In the genomic region with DNA sequence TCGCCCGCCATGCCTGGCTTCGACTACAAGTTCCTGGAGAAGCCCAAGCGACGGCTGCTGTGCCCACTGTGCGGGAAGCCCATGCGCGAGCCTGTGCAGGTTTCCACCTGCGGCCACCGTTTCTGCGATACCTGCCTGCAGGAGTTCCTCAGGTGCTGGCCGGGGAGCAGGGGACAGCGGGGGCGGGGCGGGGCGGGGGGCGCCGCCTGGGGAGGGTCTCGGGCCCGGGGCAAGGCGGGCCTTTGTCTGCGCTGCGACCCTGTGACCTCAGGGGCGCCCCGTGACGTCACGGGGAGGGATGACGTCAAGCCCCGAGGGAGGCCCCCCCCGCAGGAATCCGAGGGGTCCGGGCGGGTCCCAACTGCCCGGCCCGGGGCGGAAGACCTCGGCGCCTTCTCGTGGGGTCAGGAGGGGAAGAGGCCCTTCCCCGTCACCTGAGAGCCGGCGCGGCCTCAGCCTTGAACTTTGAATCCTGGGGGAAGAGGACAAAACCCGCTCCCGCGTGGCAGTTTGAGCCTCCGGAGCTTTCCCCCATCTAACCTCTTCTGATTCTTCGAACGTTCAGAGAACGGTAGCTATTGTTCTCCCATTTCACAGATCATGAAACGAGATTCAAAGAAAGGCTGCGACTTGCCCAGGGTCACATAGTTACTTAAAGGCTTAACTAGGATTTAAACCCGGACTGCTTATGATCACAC, we compare ENCODE assay signal across 8 cellular contexts. TPM values are rescaled to one million over a fixed set of nuclear protein-coding genes. Genes with fewer than 3 reads are reported as not detected.
DNase-seq lines count a peak whose midpoint lies in the region; ATAC-seq and TF ChIP-seq lines count a peak whose summit lies in the region.

No MANE protein-coding gene starts in this region.

- no peaks in the 10 kb centered on the region for H3K9me3 Mint-ChIP-seq in activated naive CD8-positive, alpha-beta T cell (ENCODE audit: low read depth)

- DNase-seq in RWPE1 (ENCODE audit: low spot score) (peak; percentile 76), heart right ventricle (peak in 1 of 2 donors; percentile 57), prostate gland (ENCODE audit: low spot score) (no peak), NOMO-1 (lab: John Stamatoyannopoulos, UW; ENCODE audit: unreplicated experiment in 2 of 2) (no peak), cortex of kidney (lab: John Stamatoyannopoulos, UW) (no peak)

- H3K36me3 ChIP-seq in heart right ventricle, result peaks cover 0 to 23% (median 0%) of the 10 kb centered on the region in 9 donors
- peaks cover 2 to 5% of the 10 kb centered on the region in 2 donors for H3K36me3 ChIP-seq in prostate gland

- H3K27ac Mint-ChIP-seq in activated naive CD8-positive, alpha-beta T cell, result peak overlapping the region; percentile 85

- peak; percentile 30 for ATAC-seq in GM18498 (IDR thresholded peaks at IDR 0.05; ENCODE audit: unreplicated experiment)
- peak; percentile 9 for ATAC-seq in HG03025 (IDR thresholded peaks at IDR 0.05; ENCODE audit: low FRiP score, unreplicated experiment)
- peak; percentile 8 to 24 (median 19) for ATAC-seq in heart right ventricle

- H3K27me3 Mint-ChIP-seq in activated naive CD8-positive, alpha-beta T cell, result no peaks in the 10 kb centered on the region

- POLR2A ChIA-PET in RWPE1 (lab: Yijun Ruan, JAX; ENCODE audit: low non-redundant PET), result interaction anchor here (0.8 to 6.8 kb wide), 2 partner anchors 18 to 25 kb away, joined by 3 to 95 read pairs; a partner anchor contains a TSS

- CTCF ChIA-PET in RWPE1 (lab: Yijun Ruan, JAX), result interaction anchor here (14.3 kb wide), 1 partner anchor 18 kb away, joined by 249 read pairs; a partner anchor contains a TSS

- intact Hi-C loops in heart right ventricle (cut with DNase I) (loop anchor here in 2 of 10 donors (2.0 kb wide), 1 partner anchor 15 kb away; a partner anchor contains a TSS), prostate gland (cut with DNase I) (loop anchor here (10.0 kb wide), 1 partner anchor 59 kb away; no protein-coding TSS in a partner anchor)

- peaks cover 16% of the 10 kb centered on the region for H3K4me1 Mint-ChIP-seq in activated naive CD8-positive, alpha-beta T cell (ENCODE audit: low read depth)

- TF ChIP-seq CTCF in RWPE1 (conservative IDR thresholded peaks at IDR 0.05; ENCODE audit: low read depth) (no peak), heart right ventricle (IDR thresholded peaks at IDR 0.05) (no peak), prostate gland (IDR thresholded peaks at IDR 0.05) (no peak)

- H3K4me1 ChIP-seq in heart right ventricle (peaks cover 6 to 61% (median 40%) of the 10 kb centered on the region in 9 donors), prostate gland (replicated peaks) (peaks cover 31% of the 10 kb centered on the region)

- TF ChIP-seq POLR2A in prostate gland (IDR thresholded peaks at IDR 0.05), result peak; percentile 27

- whole genome bisulfite sequencing in heart right ventricle, 2 donors, result 2 to 3% methylated on average over 45 to 53 of the region's 53 CpGs
- under 1% methylated on average over 43 of the region's 53 CpGs for WGBS in prostate gland

- no peaks in the 10 kb centered on the region for H3K9me3 ChIP-seq in heart right ventricle
- no peaks in the 10 kb centered on the region for H3K9me3 ChIP-seq in prostate gland

- H3K36me3 Mint-ChIP-seq in activated naive CD8-positive, alpha-beta T cell, result peaks cover 2% of the 10 kb centered on the region

- H3K27ac ChIP-seq in RWPE1 (peak overlapping the region; percentile 100), heart right ventricle (peak overlapping the region; percentile 21 to 91 (median 82)), prostate gland (peak overlapping the region; percentile 99)

- H3K27me3 ChIP-seq in heart right ventricle (peaks cover 0 to 5% (median 0%) of the 10 kb centered on the region in 7 donors), prostate gland (replicated peaks; ENCODE audit: insufficient read depth) (no peaks in the 10 kb centered on the region)

- H3K4me3 ChIP-seq in heart right ventricle, result peak overlapping the region; percentile 35 to 88 (median 72)
- H3K4me3 ChIP-seq in prostate gland, result peak overlapping the region; percentile 93 to 99

- H3K4me3 Mint-ChIP-seq in activated naive CD8-positive, alpha-beta T cell, result peak overlapping the region; percentile 94

RNA-seq across cellular contexts. Expression of a gene that starts 0.4 kb away (rescaled TPM):
- total RNA-seq in heart right ventricle (1 to 10 TPM; 1.3 to 6.4 (median 3.8) TPM), prostate gland (10 to 100 TPM; 43.1 to 59.8 TPM)
- 1 to 10 TPM; 2.8 to 3.8 TPM for polyA plus RNA-seq in heart right ventricle

RNA-seq across cellular contexts. Expression of a gene that starts 15.7 kb away (rescaled TPM):
- 1 to 10 TPM in 4 of 10 donors, under 1 TPM in 6; 0.38 to 2.8 (median 0.82) TPM for total RNA-seq in heart right ventricle
- polyA plus RNA-seq in heart right ventricle, result 1 to 10 TPM; 1.1 to 1.8 TPM
- 10 to 100 TPM in 1 of 2 donors, 1 to 10 TPM in 1; 5.1 to 13.2 TPM for total RNA-seq in prostate gland

RNA-seq across cellular contexts. Expression of a gene that starts 18.2 kb away (rescaled TPM):
- 1 to 10 TPM in 4 of 10 donors, under 1 TPM in 6; 0.36 to 1.8 (median 0.89) TPM for total RNA-seq in heart right ventricle
- polyA plus RNA-seq in heart right ventricle, result 1 to 10 TPM; 3.4 to 9.3 TPM
- 10 to 100 TPM in 1 of 2 donors, 1 to 10 TPM in 1; 5.3 to 19.6 TPM for total RNA-seq in prostate gland

RNA-seq across cellular contexts. Expression of a gene that starts 24.5 kb away (rescaled TPM):
- total RNA-seq in heart right ventricle (100 to 1,000 TPM; 807 to 986 (median 861) TPM), prostate gland (100 to 1,000 TPM; 417 to 657 TPM)
- polyA plus RNA-seq in heart right ventricle, result 1,000 to 10,000 TPM in 1 of 2 donors, 100 to 1,000 TPM in 1; 300 to 1,566 TPM

RNA-seq across cellular contexts. Expression of a gene that starts 26.6 kb away (rescaled TPM):
- total RNA-seq in heart right ventricle, result 10 to 100 TPM in 7 of 10 donors, 1 to 10 TPM in 3; 7.0 to 25.0 (median 10.4) TPM
- 10 to 100 TPM; 25.2 to 37.3 TPM for polyA plus RNA-seq in heart right ventricle
- 100 to 1,000 TPM; 165 to 181 TPM for total RNA-seq in prostate gland

Comparison
In these comparisons a context has a peak if more than half of its experiments do, and no peak if none do; other contexts are left out.
1. RNA of a gene that starts 0.4 kb away (total RNA-seq): 43.1 to 59.8 TPM in prostate gland; 1.3 to 6.4 TPM in heart right ventricle; every median in the first group is over 4 times any median in the second.
2. Peak in every context shown above with its lines, with median percentiles within 50 percentile points of each other: ATAC-seq and H3K27ac ChIP-seq.